ENCODE assay signal across 12 cellular contexts in the genomic region with DNA sequence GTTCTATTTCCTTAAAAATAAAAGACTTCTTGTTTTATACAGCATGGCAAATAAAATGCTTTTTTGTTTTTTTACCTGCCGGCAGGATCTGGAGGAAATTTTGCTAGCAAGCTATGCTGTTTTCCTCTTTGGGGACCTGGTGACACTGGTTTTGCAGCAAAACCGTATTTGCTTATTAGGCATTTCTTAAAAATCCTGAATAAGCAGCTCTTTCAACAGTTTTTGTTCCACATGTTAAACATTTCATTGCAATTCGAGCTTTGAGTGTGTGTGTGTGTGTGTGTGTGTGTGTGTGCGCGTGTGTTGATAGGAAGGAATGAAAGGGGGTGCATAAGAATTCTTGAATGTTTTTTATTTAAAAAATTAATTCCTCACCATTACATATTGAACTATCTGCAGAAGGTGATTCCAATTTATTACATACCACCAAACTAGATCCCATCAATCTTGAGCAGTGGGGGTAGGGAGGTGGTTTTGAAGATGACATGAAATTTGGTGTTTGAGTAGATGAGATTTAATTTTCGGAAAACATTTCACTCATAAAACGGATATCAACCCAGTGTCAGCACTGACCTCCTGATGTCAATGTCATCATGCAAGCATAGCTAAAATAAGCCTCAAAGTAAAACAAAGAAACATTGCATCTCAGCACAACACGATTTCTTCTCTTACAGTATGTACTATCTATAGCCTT. TPM values are rescaled to one million over a fixed set of nuclear protein-coding genes. Genes with fewer than 3 reads are reported as not detected.
A peak's percentile ranks its signal among the peaks of the same experiment; 100 is the strongest.
DNase-seq lines count a peak whose midpoint lies in the region; ATAC-seq and TF ChIP-seq lines count a peak whose summit lies in the region.
"Had no signal": no experiment of that assay in that cellular context is flagged by ENCODE, and none has a peak within 500 bp of the region (broad histone marks: within the 10 kb centered on the region; RNA-seq: fewer than 3 reads in every experiment).

No MANE protein-coding gene starts in this region.

- no peak for TF ChIP-seq CTCF in breast epithelium (IDR thresholded peaks at IDR 0.05)
- TF ChIP-seq CTCF in MCF 10A (IDR thresholded peaks at IDR 0.05; ENCODE audit: unreplicated experiment), result no peak
- TF ChIP-seq CTCF in WI38 (IDR thresholded peaks at IDR 0.05; ENCODE audit: low read depth, low read length), result no peak
- no peak for TF ChIP-seq CTCF in hepatocyte (IDR thresholded peaks at IDR 0.05; ENCODE audit: poor library complexity)
- TF ChIP-seq CTCF in type B pancreatic cell (conservative IDR thresholded peaks at IDR 0.05), result no peak
- TF ChIP-seq CTCF in WTC11 (IDR thresholded peaks at IDR 0.05), result no peak

- peak overlapping the region in 2 of 3 donors; percentile 30 to 54 for H3K4me3 ChIP-seq in breast epithelium
- peak overlapping the region; percentile 70 for H3K4me3 ChIP-seq in WI38 (ENCODE audit: low read depth, low read length)
- no peak overlapping the region for H3K4me3 ChIP-seq in hepatocyte
- H3K4me3 ChIP-seq: BLaER1 had no signal

- no TSS peak for BruUV-seq in MCF 10A (replicated peaks; lab: Mats Ljungman, UMichigan)

- no peaks in the 10 kb centered on the region for H3K9me3 ChIP-seq in breast epithelium
- H3K9me3 ChIP-seq in hepatocyte (ENCODE audit: low read depth), result no peaks in the 10 kb centered on the region
- H3K9me3 ChIP-seq: adrenal gland, BLaER1 had no signal

- H3K36me3 ChIP-seq in breast epithelium (no peaks in the 10 kb centered on the region), hepatocyte (replicated peaks; ENCODE audit: insufficient read depth, low read depth) (no peaks in the 10 kb centered on the region)
- H3K36me3 ChIP-seq: BLaER1 had no signal

- H3K27me3 Mint-ChIP-seq in MCF 10A (ENCODE audit: insufficient read depth, unreplicated experiment), result no peaks in the 10 kb centered on the region
- no peaks in the 10 kb centered on the region for H3K27me3 Mint-ChIP-seq in type B pancreatic cell
- no peaks in the 10 kb centered on the region for H3K27me3 Mint-ChIP-seq in WTC11 (ENCODE audit: low read depth)

- POLR2A ChIA-PET in MCF 10A (lab: Yijun Ruan, JAX), result interaction anchor here (0.6 to 12.5 kb wide), 11 partner anchors 10 to 74 kb away, joined by 3 to 210 read pairs (median 3); partner anchors contain the start of gene ZBTB38
- POLR2A ChIA-PET in WTC11 (lab: Charles Lee), result no interaction called here

- no peak overlapping the region for H2AFZ ChIP-seq in hepatocyte

- no peak for DNase-seq in breast epithelium (ENCODE audit: low spot score in 2 of 2)
- no peak for DNase-seq in MCF 10A (ENCODE audit: unreplicated experiment)
- DNase-seq in hepatocyte (ENCODE audit: low spot score), result no peak
- no peak for DNase-seq in type B pancreatic cell (ENCODE audit: extremely low spot score, unreplicated experiment)
- no peak for DNase-seq in T-helper 9 cell
- no peak for DNase-seq in WTC11 (ENCODE audit: low spot score)
- DNase-seq: activated CD4-positive, CD25-positive, alpha-beta regulatory T cell; adrenal gland; naive thymus-derived CD8-positive, alpha-beta T cell had no signal

- H3K4me1 Mint-ChIP-seq in MCF 10A (ENCODE audit: insufficient read depth, unreplicated experiment) (peaks cover 41% of the 10 kb centered on the region), type B pancreatic cell (ENCODE audit: unreplicated experiment) (peaks cover 55% of the 10 kb centered on the region), WTC11 (peaks cover 39% of the 10 kb centered on the region)

- peaks cover 69% of the 10 kb centered on the region for H3K36me3 Mint-ChIP-seq in MCF 10A (ENCODE audit: insufficient read depth, unreplicated experiment)
- H3K36me3 Mint-ChIP-seq in type B pancreatic cell, result no peaks in the 10 kb centered on the region
- no peaks in the 10 kb centered on the region for H3K36me3 Mint-ChIP-seq in WTC11
- H3K36me3 Mint-ChIP-seq: naive thymus-derived CD8-positive, alpha-beta T cell had no signal

- intact Hi-C loops in breast epithelium (cut with DNase I; ENCODE audit: low total_unique reads), result no loop called here
- intact Hi-C loops in MCF 10A (cut with micrococcal nuclease), result no loop called here

- no peak overlapping the region for H3K27ac Mint-ChIP-seq in MCF 10A (ENCODE audit: low read depth, unreplicated experiment)
- H3K27ac Mint-ChIP-seq in type B pancreatic cell, result peak overlapping the region; percentile 97
- no peak overlapping the region for H3K27ac Mint-ChIP-seq in WTC11

- CTCF ChIA-PET in MCF 10A (lab: Yijun Ruan, JAX) (interaction anchor here (0.6 to 4.5 kb wide), 13 partner anchors 14 to 739 kb away, joined by 3 to 19 read pairs (median 4); no protein-coding TSS in a partner anchor), WTC11 (lab: Charles Lee) (interaction anchor here (0.8 to 3.4 kb wide), 5 partner anchors 25 to 74 kb away, joined by 3 to 11 read pairs (median 4); no protein-coding TSS in a partner anchor)

- H3K9me2 ChIP-seq in hepatocyte (replicated peaks; ENCODE audit: insufficient read depth), result no peaks in the 10 kb centered on the region

- peak overlapping the region; percentile 18 for H3K4me2 ChIP-seq in hepatocyte
- H3K4me2 ChIP-seq: BLaER1 had no signal

- no peak for TF ChIP-seq POLR2A in breast epithelium (IDR thresholded peaks at IDR 0.05)

- H3K4me3 Mint-ChIP-seq in MCF 10A (ENCODE audit: unreplicated experiment), result no peak overlapping the region
- peak overlapping the region; percentile 82 for H3K4me3 Mint-ChIP-seq in type B pancreatic cell
- H3K4me3 Mint-ChIP-seq in WTC11, result no peak overlapping the region

- ATAC-seq in GM19035 (IDR thresholded peaks at IDR 0.05; ENCODE audit: unreplicated experiment), result no peak
- no peak for ATAC-seq in WTC11
- ATAC-seq: naive thymus-derived CD8-positive, alpha-beta T cell had no signal

- H3K9me3 Mint-ChIP-seq in MCF 10A (ENCODE audit: unreplicated experiment) (no peaks in the 10 kb centered on the region), type B pancreatic cell (no peaks in the 10 kb centered on the region), WTC11 (no peaks in the 10 kb centered on the region)
- H3K9me3 Mint-ChIP-seq: naive thymus-derived CD8-positive, alpha-beta T cell had no signal

- H3K79me2 ChIP-seq in hepatocyte, result no peaks in the 10 kb centered on the region

- WGBS in hepatocyte (ENCODE audit: low lambda C conversion rate, missing lambda C conversion rate), result 67% methylated on average over 8 of the region's 8 CpGs

- H3K27ac ChIP-seq in breast epithelium (no peak overlapping the region), hepatocyte (no peak overlapping the region)
- H3K27ac ChIP-seq: BLaER1 had no signal

- no peaks in the 10 kb centered on the region for H3K4me1 ChIP-seq in breast epithelium
- peaks cover 8% of the 10 kb centered on the region for H3K4me1 ChIP-seq in hepatocyte (ENCODE audit: insufficient read depth)
- H3K4me1 ChIP-seq: BLaER1 had no signal

- H3K27me3 ChIP-seq in breast epithelium (no peaks in the 10 kb centered on the region), hepatocyte (no peaks in the 10 kb centered on the region)
- H3K27me3 ChIP-seq: adrenal gland, BLaER1 had no signal

- no peaks in the 10 kb centered on the region for H4K20me1 ChIP-seq in hepatocyte (ENCODE audit: insufficient read depth, poor library complexity, severe bottlenecking)
- H4K20me1 ChIP-seq: BLaER1 had no signal

TF ChIP-seq in WTC11, 78 proteins besides CTCF, POLR2A, EP300 and RAD21:
- TF ChIP-seq TCF7 (CRISPR knock-in tag; IDR thresholded peaks at IDR 0.05; ENCODE audit: low read depth), result no peak
- TF ChIP-seq RORB (CRISPR knock-in tag; IDR thresholded peaks at IDR 0.05), result no peak

RNA-seq across cellular contexts. Expression of gene ZBTB38, which starts 17.2 kb away (rescaled TPM):
- 100 to 1,000 TPM; 126 to 238 (median 138) TPM for total RNA-seq in breast epithelium
- 168 and 186 TPM in 2 replicates for total RNA-seq in MCF 10A (2022)
- total RNA-seq in hepatocyte, result 122 and 140 TPM in 2 replicates
- polyA plus RNA-seq in hepatocyte, result 31.6 and 32.7 TPM in 2 replicates
- 29.4 and 35.4 TPM in 2 replicates for total RNA-seq in type B pancreatic cell (ENCODE audit: low replicate concordance)
- 10.5 to 12.3 TPM (median 11.6 TPM) in 3 replicates for total RNA-seq in WTC11 (2021)
